Comparison of ENCODE assay signal across 20 cellular contexts in genomic region chr12:74586251-74586650, GRCh38. TPM values are rescaled to one million over a fixed set of nuclear protein-coding genes. Genes with fewer than 3 reads are reported as not detected.
A peak's percentile ranks its signal among the peaks of the same experiment; 100 is the strongest.
DNase-seq lines count a peak whose midpoint lies in the region; ATAC-seq and TF ChIP-seq lines count a peak whose summit lies in the region.
"Had no signal": no experiment of that assay in that cellular context is flagged by ENCODE, and none has a peak within 500 bp of the region (broad histone marks: within the 10 kb centered on the region; RNA-seq: fewer than 3 reads in every experiment).

No MANE protein-coding gene starts in this region.

- H3K79me2 ChIP-seq in mammary epithelial cell (ENCODE audit: insufficient read depth, low read length) (no peaks in the 10 kb centered on the region), smooth muscle cell (ENCODE audit: low read depth) (no peaks in the 10 kb centered on the region)

- TF ChIP-seq CTCF in BE2C (IDR thresholded peaks at IDR 0.05; ENCODE audit: low read depth, low read length), result no peak
- TF ChIP-seq CTCF in mammary epithelial cell (conservative IDR thresholded peaks at IDR 0.05 in 1 of 2, IDR thresholded peaks at IDR 0.05 in 1 of 2; ENCODE audit: extremely low read depth in 1 of 2, insufficient read depth in 1 of 2, low read depth in 1 of 2, low read length in 2 of 2), result no peak
- TF ChIP-seq CTCF in smooth muscle cell (IDR thresholded peaks at IDR 0.05; ENCODE audit: borderline replicate concordance, insufficient read depth, poor library complexity, severe bottlenecking), result no peak
- no peak for TF ChIP-seq CTCF in gastroesophageal sphincter (IDR thresholded peaks at IDR 0.05)

- no peaks in the 10 kb centered on the region for H4K20me1 ChIP-seq in mammary epithelial cell (ENCODE audit: insufficient read depth, low read length)
- H4K20me1 ChIP-seq in smooth muscle cell (ENCODE audit: low read depth), result no peaks in the 10 kb centered on the region

- H3K4me2 ChIP-seq in mammary epithelial cell (ENCODE audit: insufficient read depth, low read depth, low read length) (no peak overlapping the region), smooth muscle cell (no peak overlapping the region)
- H3K4me2 ChIP-seq: GM23338 had no signal

- TF ChIP-seq POLR2A in gastroesophageal sphincter (IDR thresholded peaks at IDR 0.05), result no peak

- H3K4me1 ChIP-seq in BE2C (no peaks in the 10 kb centered on the region), mammary epithelial cell (ENCODE audit: insufficient read depth, low read length) (no peaks in the 10 kb centered on the region), smooth muscle cell (ENCODE audit: low read depth) (no peaks in the 10 kb centered on the region), gastroesophageal sphincter (no peaks in the 10 kb centered on the region)
- H3K4me1 ChIP-seq: SJSA1 had no signal

- dilution Hi-C loops in mammary epithelial cell (cut with HindIII; ENCODE audit: low sequenced_read_pairs), result no loop called here

- in situ Hi-C loops in mammary epithelial cell (cut with MboI; ENCODE audit: low sequenced_read_pairs in 2 of 2), result no loop called here

- no peak overlapping the region for H3K4me3 ChIP-seq in BE2C (ENCODE audit: low read depth, low read length)
- no peak overlapping the region for H3K4me3 ChIP-seq in mammary epithelial cell (replicated peaks in 1 of 3; ENCODE audit: insufficient read depth in 1 of 3, low read depth in 2 of 3, low read length in 3 of 3)
- H3K4me3 ChIP-seq in smooth muscle cell, result no peak overlapping the region
- H3K4me3 ChIP-seq in gastroesophageal sphincter, result no peak overlapping the region
- H3K4me3 ChIP-seq: GM23338, SJSA1 had no signal

- BruUV-seq in mammary epithelial cell (replicated peaks; lab: Mats Ljungman, UMichigan), result no TSS peak

- no peak for ATAC-seq in gastroesophageal sphincter
- ATAC-seq: GM23338, HCT116, Panc1 had no signal

- H3K9me3 ChIP-seq in BE2C (no peaks in the 10 kb centered on the region), mammary epithelial cell (replicated peaks; ENCODE audit: insufficient read depth, low read length) (no peaks in the 10 kb centered on the region), smooth muscle cell (replicated peaks; ENCODE audit: low read depth) (no peaks in the 10 kb centered on the region), gastroesophageal sphincter (no peaks in the 10 kb centered on the region)
- H3K9me3 ChIP-seq: SJSA1 had no signal

- H3F3A ChIP-seq in smooth muscle cell (ENCODE audit: low read depth), result no peaks in the 10 kb centered on the region

- intact Hi-C loops in mammary epithelial cell (cut with micrococcal nuclease), result no loop called here

- H3K36me3 ChIP-seq in BE2C (no peaks in the 10 kb centered on the region), mammary epithelial cell (ENCODE audit: insufficient read depth, low read length) (no peaks in the 10 kb centered on the region), smooth muscle cell (ENCODE audit: low read depth) (no peaks in the 10 kb centered on the region), gastroesophageal sphincter (no peaks in the 10 kb centered on the region)
- H3K36me3 ChIP-seq: SJSA1 had no signal

- no peak overlapping the region for H3K9ac ChIP-seq in mammary epithelial cell (ENCODE audit: insufficient read depth, low read length)
- no peak overlapping the region for H3K9ac ChIP-seq in smooth muscle cell (ENCODE audit: low read depth)

- H2AFZ ChIP-seq in mammary epithelial cell (ENCODE audit: low read depth, low read length), result peak overlapping the region; percentile 55
- H2AFZ ChIP-seq in smooth muscle cell (ENCODE audit: low read depth), result peak overlapping the region; percentile 38
- H2AFZ ChIP-seq: GM23338 had no signal

- WGBS in mammary epithelial cell (ENCODE audit: low coverage, missing lambda C conversion rate), result 27% methylated on average over 4 of the region's 4 CpGs
- WGBS in smooth muscle cell (ENCODE audit: low lambda C conversion rate), result 60% methylated on average over 4 of the region's 4 CpGs
- 42 to 64% methylated on average over 3 to 4 of the region's 4 CpGs for WGBS in gastroesophageal sphincter (ENCODE audit: low coverage in 1 of 2), 2 donors

- no peaks in the 10 kb centered on the region; the same call in 1 of the 2 replicates for H3K27me3 ChIP-seq in BE2C
- no peaks in the 10 kb centered on the region for H3K27me3 ChIP-seq in mammary epithelial cell (ENCODE audit: insufficient read depth, low read length)
- H3K27me3 ChIP-seq in smooth muscle cell (ENCODE audit: low read depth), result no peaks in the 10 kb centered on the region
- no peaks in the 10 kb centered on the region for H3K27me3 ChIP-seq in gastroesophageal sphincter
- H3K27me3 ChIP-seq: SJSA1 had no signal

- CTCF ChIA-PET in mammary epithelial cell (lab: Charles Lee; ENCODE audit: low non-redundant PET), result no interaction called here

- DNase-seq in BE2C, result peak; percentile 12
- DNase-seq in NCI-H1417 treated with DMSO at 0.1 percent for 48 hours (lab: John Stamatoyannopoulos, UW), result peak; percentile 5
- DNase-seq in mammary epithelial cell, result no peak
- no peak for DNase-seq in smooth muscle cell (lab: John Stamatoyannopoulos, UW; ENCODE audit: unreplicated experiment)
- no peak for DNase-seq in activated CD8-positive, alpha-beta memory T cell treated with anti-CD3 and anti-CD28 coated beads for 24 hours
- no peak for DNase-seq in SKM-1 (lab: John Stamatoyannopoulos, UW; ENCODE audit: unreplicated experiment)
- DNase-seq: ACHN, DMS79, IMR-90, NCI-H1092 treated with DMSO at 0.1 percent for 48 hours, NCI-H187, NCI-H345, NCI-H526 had no signal

- TF ChIP-seq EP300 in gastroesophageal sphincter (IDR thresholded peaks at IDR 0.05), result no peak

- H3K27ac ChIP-seq in mammary epithelial cell (ENCODE audit: insufficient read depth, low read depth, low read length) (no peak overlapping the region), smooth muscle cell (ENCODE audit: low read depth) (no peak overlapping the region), gastroesophageal sphincter (no peak overlapping the region)
- H3K27ac ChIP-seq: C4-2B, HL-60, SJSA1 had no signal

RNA-seq across cellular contexts. Expression of gene ATXN7L3B, which starts 48.6 kb away (rescaled TPM):
- 45.0 TPM for polyA plus RNA-seq in BE2C (2012; ENCODE audit: insufficient read depth, insufficient read length, low read depth)
- 10 to 100 TPM; 22.0 to 22.2 TPM for total RNA-seq in mammary epithelial cell
- polyA plus RNA-seq in mammary epithelial cell, result 11.3 TPM
- polyA minus RNA-seq in mammary epithelial cell, result 22.9 TPM
- total RNA-seq in smooth muscle cell, result 30.7 and 34.6 TPM in 2 replicates
- 21.8 and 25.4 TPM in 2 replicates for polyA plus RNA-seq in smooth muscle cell
- total RNA-seq in gastroesophageal sphincter, result 10 to 100 TPM; 21.3 to 27.7 (median 25.9) TPM

Comparison
In these comparisons a context has a peak if more than half of its experiments do, and no peak if none do; other contexts are left out.
1. DNase-seq: peak in BE2C (single experiment) and NCI-H1417 treated with DMSO at 0.1 percent for 48 hours (single experiment); none in mammary epithelial cell (single experiment), smooth muscle cell (single experiment), activated CD8-positive, alpha-beta memory T cell treated with anti-CD3 and anti-CD28 coated beads for 24 hours (single experiment) and SKM-1 (single experiment).